Comparison of ENCODE assay signal across 1 cellular context in genomic region chr12:4985820-4986219, GRCh38.
TF ChIP-seq lines count a peak whose summit lies in the region.

No MANE protein-coding gene starts in this region.

TF ChIP-seq in GM12878, 131 proteins besides CTCF, POLR2A, EP300 and RAD21 (continued from another document and continues in another):
- 0 out of 2 replicates have a peak, but pooled peaks have one; percentile 22 for TF ChIP-seq RELB (IDR thresholded peaks at IDR 0.05; ENCODE audit: low read depth)
- TF ChIP-seq SREBF1 (IDR thresholded peaks at IDR 0.05; ENCODE audit: low read length) = no peak
- TF ChIP-seq TAF1 (IDR thresholded peaks at IDR 0.05; ENCODE audit: borderline replicate concordance, low read depth, low read length) = no peak
- no peak for TF ChIP-seq CEBPZ (IDR thresholded peaks at IDR 0.05; ENCODE audit: low read depth, low read length)
- TF ChIP-seq ZNF24 (IDR thresholded peaks at IDR 0.05) = no peak
- peak; percentile 38 for TF ChIP-seq SKIL (IDR thresholded peaks at IDR 0.05; ENCODE audit: low read depth, poor library complexity, severe bottlenecking)
- TF ChIP-seq JUNB (IDR thresholded peaks at IDR 0.05) = no peak
- TF ChIP-seq ZNF217 (IDR thresholded peaks at IDR 0.05) = peak; percentile 85
- TF ChIP-seq BRCA1 (IDR thresholded peaks at IDR 0.05; ENCODE audit: low read depth, low read length) = no peak
- no peak for TF ChIP-seq LARP7 (IDR thresholded peaks at IDR 0.05)
- TF ChIP-seq RUNX3 (IDR thresholded peaks at IDR 0.05; ENCODE audit: low read length) = peak; percentile 60
- no peak for TF ChIP-seq HDAC6 (IDR thresholded peaks at IDR 0.05; ENCODE audit: unreplicated experiment)
- TF ChIP-seq IKZF2 (IDR thresholded peaks at IDR 0.05) = peak; percentile 56 to 66; a peak in 2 of 4 replicates
- peak; percentile 63 for TF ChIP-seq BCL11A (IDR thresholded peaks at IDR 0.05; ENCODE audit: low read depth, low read length)
- TF ChIP-seq SUZ12 (IDR thresholded peaks at IDR 0.05; ENCODE audit: unreplicated experiment) = no peak
- TF ChIP-seq CHD2 (IDR thresholded peaks at IDR 0.05; ENCODE audit: borderline replicate concordance, low read depth, low read length) = no peak
- TF ChIP-seq ZBTB4 (CRISPR knock-in tag; IDR thresholded peaks at IDR 0.05) = no peak
- peak; percentile 47; the same call in 1 of the 2 replicates for TF ChIP-seq BMI1 (IDR thresholded peaks at IDR 0.05; ENCODE audit: borderline replicate concordance)
- TF ChIP-seq BHLHE40 (IDR thresholded peaks at IDR 0.05; ENCODE audit: borderline replicate concordance in 1 of 2, low read depth in 2 of 2, low read length in 1 of 2) = peak; percentile 50 to 79; a peak in 3 of 4 replicates
- no peak for TF ChIP-seq TCF12 (IDR thresholded peaks at IDR 0.05; ENCODE audit: low read depth, low read length)
- TF ChIP-seq TBL1XR1 (IDR thresholded peaks at IDR 0.05; ENCODE audit: low read depth, low read length) = no peak
- TF ChIP-seq KDM1A (IDR thresholded peaks at IDR 0.05; ENCODE audit: borderline replicate concordance) = no peak
- peak; percentile 58 for TF ChIP-seq IKZF1 (conservative IDR thresholded peaks at IDR 0.05)
- peak; percentile 92 for TF ChIP-seq SPI1 (IDR thresholded peaks at IDR 0.05; ENCODE audit: borderline replicate concordance, insufficient read depth, low read depth, low read length)
- TF ChIP-seq MTA2 (IDR thresholded peaks at IDR 0.05; ENCODE audit: low read depth) = peak; percentile 88
- TF ChIP-seq ATF7 (IDR thresholded peaks at IDR 0.05; ENCODE audit: low read depth) = peak; percentile 49; the same call in 1 of the 2 replicates
- peak; percentile 72 for TF ChIP-seq NR2C1 (IDR thresholded peaks at IDR 0.05)
- peak; percentile 14 for TF ChIP-seq MEF2B (IDR thresholded peaks at IDR 0.05; ENCODE audit: partially characterized antibody, poor library complexity, severe bottlenecking)
- TF ChIP-seq NR2F1 (conservative IDR thresholded peaks at IDR 0.05) = peak; percentile 95
- no peak for TF ChIP-seq E2F8 (IDR thresholded peaks at IDR 0.05; ENCODE audit: low read depth, partially characterized antibody)
- TF ChIP-seq YBX1 (IDR thresholded peaks at IDR 0.05) = no peak
- TF ChIP-seq ZNF687 (IDR thresholded peaks at IDR 0.05) = peak; percentile 30; the same call in 1 of the 2 replicates
- peak; percentile 42; the same call in 1 of the 2 replicates for TF ChIP-seq PKNOX1 (IDR thresholded peaks at IDR 0.05)
- 0 out of 2 replicates have a peak, but pooled peaks have one; percentile 35 for TF ChIP-seq IRF4 (IDR thresholded peaks at IDR 0.05; ENCODE audit: low read depth, low read length)
- TF ChIP-seq FOXK2 (IDR thresholded peaks at IDR 0.05) = no peak
- no peak for TF ChIP-seq NKRF (conservative IDR thresholded peaks at IDR 0.05)
- TF ChIP-seq DPF2 (IDR thresholded peaks at IDR 0.05) = peak; percentile 78
- no peak for TF ChIP-seq TCF3 (IDR thresholded peaks at IDR 0.05; ENCODE audit: borderline replicate concordance, insufficient read depth, low read depth, low read length)
